In genomic region chr6:52420668-52421358, GRCh38 we compare ENCODE assay signal across 8 cellular contexts. TPM values are rescaled to one million over a fixed set of nuclear protein-coding genes. Genes with fewer than 3 reads are reported as not detected.
A peak's percentile ranks its signal among the peaks of the same experiment; 100 is the strongest.
DNase-seq lines count a peak whose midpoint lies in the region; ATAC-seq and TF ChIP-seq lines count a peak whose summit lies in the region.

No MANE protein-coding gene starts in this region.

- DNase-seq in NCI-H345 treated with DMSO at 0.1 percent for 48 hours (lab: John Stamatoyannopoulos, UW; ENCODE audit: unreplicated experiment) (peak; percentile 47), cerebellum (ENCODE audit: low spot score) (peak; percentile 39), lower leg skin (ENCODE audit: low spot score in 2 of 2) (no peak), aorta (no peak)
- DNase-seq in stimulated activated CD4-positive, alpha-beta T cell treated with anti-CD3 and anti-CD28 coated beads, Interleukin-15, amount 100 ng/mL, for 24 hours: no peak
- DNase-seq in stimulated activated CD4-positive, alpha-beta T cell treated with anti-CD3 and anti-CD28 coated beads, Interleukin-12 subunit alpha, Interleukin-12 subunit beta, amount 100 ng/mL, for 4 hours: no peak
- DNase-seq in activated CD4-positive, alpha-beta T cell treated with anti-CD3 and anti-CD28 coated beads for 1 hour: no peak

- TF ChIP-seq CTCF in lower leg skin (IDR thresholded peaks at IDR 0.05): peak in 1 of 3 donors; percentile 39

- WGBS in lower leg skin, 2 donors: 3 to 4% methylated on average over 21 of the region's 21 CpGs
- 6% methylated on average over 21 of the region's 21 CpGs for WGBS in aorta, 2 donors

- peaks cover 0 to 5% of the 10 kb centered on the region in 2 donors for H3K4me1 ChIP-seq in aorta (ENCODE audit: control insufficient read depth in 1 of 2, insufficient read depth in 2 of 2, low read length in 2 of 2)

- TF ChIP-seq POLR2A in lower leg skin (IDR thresholded peaks at IDR 0.05): no peak

- no peaks in the 10 kb centered on the region for H3K27me3 ChIP-seq in aorta (ENCODE audit: control insufficient read depth in 1 of 2, insufficient read depth in 2 of 2, low read length in 1 of 2)

- no peaks in the 10 kb centered on the region for H3K36me3 ChIP-seq in aorta (ENCODE audit: control insufficient read depth in 1 of 2, insufficient read depth in 2 of 2, low read length in 1 of 2)

- H3K9me3 ChIP-seq in aorta (ENCODE audit: control insufficient read depth, low read length): no peaks in the 10 kb centered on the region

- intact Hi-C loops in lower leg skin (cut with DNase I; ENCODE audit: low total_unique reads) (no loop called here), aorta (cut with DNase I) (loop anchor here (2.0 to 10.0 kb wide), 6 partner anchors 76 to 576 kb away; partner anchors contain the start of genes GSTA4 (in 2 of the 2) and TRAM2 (in 1 of the 2))

- H3K27ac ChIP-seq in aorta (ENCODE audit: low read depth in 1 of 2, low read length in 2 of 2): peak overlapping the region in 1 of 2 donors; percentile 4

- peak overlapping the region; percentile 61 for H3K4me3 ChIP-seq in lower leg skin (ENCODE audit: low read depth, poor library complexity, severe bottlenecking)
- H3K4me3 ChIP-seq in aorta (ENCODE audit: low read length in 2 of 2): peak overlapping the region; percentile 10 to 61

- peak; percentile 2 for ATAC-seq in GM18502 (IDR thresholded peaks at IDR 0.05; ENCODE audit: poor library complexity, unreplicated experiment)
- peak; percentile 10 for ATAC-seq in aorta (ENCODE audit: low FRiP score)

RNA-seq across cellular contexts. Expression of gene EFHC1, which starts 0.7 kb away (rescaled TPM):
- total RNA-seq in cerebellum (55.2 TPM), lower leg skin (10 to 100 TPM; 12.2 to 22.8 (median 18.1) TPM), aorta (10 to 100 TPM; 13.2 to 29.0 TPM)
- 10 to 100 TPM in 1 of 2 donors, 1 to 10 TPM in 1; 3.0 to 51.5 TPM for polyA plus RNA-seq in aorta

RNA-seq across cellular contexts. Expression of gene PAQR8, which starts 58.9 kb away (rescaled TPM):
- total RNA-seq in cerebellum (20.6 TPM), lower leg skin (1 to 10 TPM; 1.6 to 4.3 (median 2.1) TPM), aorta (1 to 10 TPM; 2.5 to 6.5 TPM)
- polyA plus RNA-seq in aorta: 1 to 10 TPM; 1.7 to 4.8 TPM

Comparison
In these comparisons a context has a peak if more than half of its experiments do, and no peak if none do; other contexts are left out.
1. DNase-seq: peak in NCI-H345 treated with DMSO at 0.1 percent for 48 hours (single experiment) and cerebellum (single experiment); none in lower leg skin (0 of 2), aorta (0 of 2), stimulated activated CD4-positive, alpha-beta T cell treated with anti-CD3 and anti-CD28 coated beads, Interleukin-15, amount 100 ng/mL, for 24 hours (single experiment), stimulated activated CD4-positive, alpha-beta T cell treated with anti-CD3 and anti-CD28 coated beads, Interleukin-12 subunit alpha, Interleukin-12 subunit beta, amount 100 ng/mL, for 4 hours (single experiment) and activated CD4-positive, alpha-beta T cell treated with anti-CD3 and anti-CD28 coated beads for 1 hour (single experiment).